In genomic region chr3:113947372-113948014, GRCh38 we compare ENCODE assay signal across 9 cellular contexts. TPM values are rescaled to one million over a fixed set of nuclear protein-coding genes. Genes with fewer than 3 reads are reported as not detected.
DNase-seq lines count a peak whose midpoint lies in the region; ATAC-seq and FAIRE-seq lines count a peak whose summit lies in the region.
"Had no signal": no experiment of that assay in that cellular context is flagged by ENCODE, and none has a peak within 500 bp of the region (broad histone marks: within the 10 kb centered on the region; RNA-seq: fewer than 3 reads in every experiment).

Gene ZDHHC23 (plus strand): TSS chr3:113948013. CDS start chr3:113948803, 790 bp downstream.

- no peaks in the 10 kb centered on the region for H3K4me1 ChIP-seq in NT2/D1 (ENCODE audit: insufficient read depth, insufficient read length)
- no peaks in the 10 kb centered on the region for H3K4me1 ChIP-seq in esophagus (ENCODE audit: control insufficient read depth in 2 of 2, insufficient read depth in 2 of 2, low read length in 1 of 2)

- no peak for FAIRE-seq in HTR-8/SVneo (lab: Jason Lieb, UNC)
- FAIRE-seq: colon had no signal

- H3K9ac ChIP-seq in NT2/D1 (ENCODE audit: insufficient read length, low read depth) = peak within 1 kb of the TSS; percentile 84

- peak within 1 kb of the TSS; percentile 70 to 74 for H3K27ac ChIP-seq in esophagus (ENCODE audit: low read depth in 2 of 2, low read length in 1 of 2)

- peak; percentile 68 for ATAC-seq in GM21390 (IDR thresholded peaks at IDR 0.05; ENCODE audit: unreplicated experiment)

- H3K36me3 ChIP-seq in NT2/D1 (ENCODE audit: insufficient read depth, insufficient read length, low read length) (no peaks in the 10 kb centered on the region), esophagus (ENCODE audit: control insufficient read depth in 2 of 2, insufficient read depth in 2 of 2, low read length in 1 of 2) (no peaks in the 10 kb centered on the region)

- peaks cover 35% of the 10 kb centered on the region for H3K27me3 ChIP-seq in NT2/D1 (ENCODE audit: insufficient read depth, insufficient read length)
- no peaks in the 10 kb centered on the region for H3K27me3 ChIP-seq in esophagus (ENCODE audit: control insufficient read depth in 1 of 2, insufficient read depth in 2 of 2, low read length in 2 of 2)

- no peaks in the 10 kb centered on the region for H3K9me3 ChIP-seq in NT2/D1 (ENCODE audit: insufficient read depth, low read length)
- H3K9me3 ChIP-seq in esophagus (ENCODE audit: control insufficient read depth in 2 of 2, insufficient read depth in 1 of 2, low read depth in 1 of 2, low read length in 1 of 2) = no peaks in the 10 kb centered on the region

- H3K4me3 ChIP-seq in NT2/D1 (ENCODE audit: insufficient read length, low read depth) (peak within 1 kb of the TSS; percentile 85), esophagus (ENCODE audit: low read depth in 1 of 2, low read length in 2 of 2) (peak within 1 kb of the TSS; percentile 63 to 85)

- WGBS in esophagus, 2 donors = 0 to 1% methylated on average over 77 to 80 of the region's 80 CpGs

- DNase-seq in COR-L47 (lab: John Stamatoyannopoulos, UW) = peak; percentile 89
- peak; percentile 53 for DNase-seq in HTR-8/SVneo (ENCODE audit: insufficient read length, low spot score)
- DNase-seq in NT2/D1 (ENCODE audit: low read depth, low spot score) = peak; percentile 18
- DNase-seq in activated T-cell treated with anti-CD3 and anti-CD28 coated beads for 48 hours (ENCODE audit: low read depth) = peak; percentile 56
- peak; percentile 33 for DNase-seq in myocyte (ENCODE audit: low read depth)
- DNase-seq in stimulated activated CD8-positive, alpha-beta memory T cell treated with anti-CD3 and anti-CD28 coated beads, Interleukin-7, amount 100 ng/mL, for 4 hours (ENCODE audit: low read depth in 2 of 2) = peak; percentile 9 to 65

RNA-seq across cellular contexts. Expression of gene ZDHHC23, which starts in this region (rescaled TPM):
- polyA plus RNA-seq in esophagus = 1 to 10 TPM; 1.6 to 2.1 TPM
- 0.11 TPM in 1 of 2 replicates, not detected in the other for total RNA-seq in myocyte
- 0.03 TPM for polyA plus RNA-seq in myocyte (2012)

Comparison
In these comparisons a context has a peak if more than half of its experiments do, and no peak if none do; other contexts are left out.
1. Peak in every context shown above with its lines: DNase-seq, ATAC-seq, H3K4me3 ChIP-seq and H3K27ac ChIP-seq.
2. Peak in DNase-seq in myocyte; RNA of the gene not detected or under 1 TPM.
3. DNase-seq: peak in every context shown above with its lines; median percentile 89 in COR-L47; 56 in activated T-cell treated with anti-CD3 and anti-CD28 coated beads for 48 hours; 53 in HTR-8/SVneo; 37 in stimulated activated CD8-positive, alpha-beta memory T cell treated with anti-CD3 and anti-CD28 coated beads, Interleukin-7, amount 100 ng/mL, for 4 hours; 33 in myocyte; 18 in NT2/D1.